In the genomic region with DNA sequence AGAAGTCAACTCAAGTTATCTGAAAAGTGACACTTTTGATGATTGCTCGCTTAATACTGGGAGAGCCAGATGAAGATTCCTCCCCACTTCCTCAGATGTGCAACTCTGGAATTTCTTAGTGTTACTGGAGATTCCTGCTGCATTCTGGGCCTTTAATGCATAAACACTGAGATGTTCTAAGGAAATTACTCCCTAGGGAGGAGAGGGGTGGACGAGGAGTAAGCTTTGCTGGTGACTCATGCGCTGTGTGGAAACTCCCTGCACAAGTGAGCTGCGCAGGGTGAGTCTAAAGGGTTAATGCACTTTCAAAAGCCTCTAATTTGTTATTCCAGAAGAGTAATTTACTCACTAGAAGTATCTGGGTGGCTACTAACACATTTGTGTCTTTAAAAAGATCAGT, we compare ENCODE assay signal across 9 cellular contexts. TPM values are rescaled to one million over a fixed set of nuclear protein-coding genes. Genes with fewer than 3 reads are reported as not detected.
DNase-seq lines count a peak whose midpoint lies in the region; ATAC-seq and TF ChIP-seq lines count a peak whose summit lies in the region.
"Had no signal": no experiment of that assay in that cellular context is flagged by ENCODE, and none has a peak within 500 bp of the region (broad histone marks: within the 10 kb centered on the region; RNA-seq: fewer than 3 reads in every experiment).

No MANE protein-coding gene starts in this region.

- H3K56ac ChIP-seq in IMR-90 (ENCODE audit: extremely low read depth, insufficient read depth, low read length) = peak overlapping the region; percentile 93

- CTCF ChIA-PET in IMR-90 (lab: Yijun Ruan, JAX) = interaction anchor here (0.6 to 1.7 kb wide), 7 partner anchors 9 to 446 kb away, joined by 3 to 7 read pairs (median 3); no protein-coding TSS in a partner anchor

- no peak overlapping the region for H3K27ac Mint-ChIP-seq in endodermal cell

- H3K9me3 Mint-ChIP-seq in endodermal cell = no peaks in the 10 kb centered on the region

- peak overlapping the region; percentile 70 to 97; a peak in 3 of 4 replicates for H4K8ac ChIP-seq in IMR-90 (ENCODE audit: low read depth in 2 of 2, low read length in 2 of 2)
- no peak overlapping the region for H4K8ac ChIP-seq in trophoblast cell (ENCODE audit: low read depth, low read length)

- peak overlapping the region; percentile 87; the same call in 1 of the 2 replicates for H3K23ac ChIP-seq in IMR-90 (ENCODE audit: low read depth, low read length)
- no peak overlapping the region for H3K23ac ChIP-seq in trophoblast cell (ENCODE audit: low read length)

- no peak overlapping the region for H3K4me3 Mint-ChIP-seq in endodermal cell

- H4K20me1 ChIP-seq in IMR-90 (ENCODE audit: insufficient read depth, low read length) = no peaks in the 10 kb centered on the region; the same call in 1 of the 2 replicates

- H4K5ac ChIP-seq in IMR-90 (ENCODE audit: low read depth, low read length) = no peak overlapping the region; the same call in 1 of the 2 replicates

- in situ Hi-C loops in IMR-90 (cut with MboI; ENCODE audit: low sequenced_read_pairs) = no loop called here

- H2AK9ac ChIP-seq in IMR-90 (replicated peaks; ENCODE audit: low read depth, low read length, poor library complexity) = no peak overlapping the region

- H3K18ac ChIP-seq in IMR-90 (ENCODE audit: low read depth, low read length) = peak overlapping the region; percentile 94
- no peak overlapping the region for H3K18ac ChIP-seq in trophoblast cell (ENCODE audit: low read length)

- dilution Hi-C loops in IMR-90 (cut with HindIII; ENCODE audit: low sequenced_read_pairs, unreplicated experiment) = no loop called here

- no peak overlapping the region for H4K12ac ChIP-seq in trophoblast cell (ENCODE audit: low read depth, low read length)

- ATAC-seq in GM19035 (IDR thresholded peaks at IDR 0.05; ENCODE audit: unreplicated experiment) = peak; percentile 49
- ATAC-seq in IMR-90 (ENCODE audit: low read depth) = peak; percentile 76

- no peaks in the 10 kb centered on the region for H3K27me3 ChIP-seq in IMR-90 (ENCODE audit: control insufficient read depth, insufficient read depth, low read length)
- no peaks in the 10 kb centered on the region for H3K27me3 ChIP-seq in endodermal cell (ENCODE audit: control insufficient read depth, insufficient read depth, low read length, poor library complexity, severe bottlenecking)
- no peaks in the 10 kb centered on the region for H3K27me3 ChIP-seq in trophoblast cell (ENCODE audit: insufficient read depth, low read length)

- H2BK5ac ChIP-seq in IMR-90 (ENCODE audit: low read depth, low read length, poor library complexity, severe bottlenecking) (peak overlapping the region; percentile 100), trophoblast cell (ENCODE audit: low read depth, low read length, poor library complexity) (no peak overlapping the region)

- H2BK15ac ChIP-seq in IMR-90 (ENCODE audit: low read depth, low read length) = peak overlapping the region; percentile 86; the same call in 1 of the 3 replicates

- H2BK12ac ChIP-seq in trophoblast cell (ENCODE audit: low read length) = no peak overlapping the region

- H3K36me3 ChIP-seq in IMR-90 (ENCODE audit: control insufficient read depth, insufficient read depth, low read length) (peaks cover 15% of the 10 kb centered on the region), endodermal cell (ENCODE audit: control insufficient read depth, insufficient read depth, low read length) (no peaks in the 10 kb centered on the region), trophoblast cell (ENCODE audit: control insufficient read depth in 1 of 2, insufficient read depth in 2 of 2, low read length in 2 of 2) (no peaks in the 10 kb centered on the region)

- peak overlapping the region; percentile 95; the same call in 1 of the 2 replicates for H2BK20ac ChIP-seq in IMR-90 (ENCODE audit: low read depth, low read length)

- TF ChIP-seq CTCF in IMR-90 (conservative IDR thresholded peaks at IDR 0.05; ENCODE audit: low read depth, low read length) = no peak
- TF ChIP-seq CTCF in endodermal cell (conservative IDR thresholded peaks at IDR 0.05) = no peak

- intact Hi-C loops in IMR-90 (cut with micrococcal nuclease) = loop anchor here (1.0 to 5.0 kb wide), 5 partner anchors 38 to 276 kb away; no protein-coding TSS in a partner anchor

- H3K4me3 ChIP-seq in IMR-90 (ENCODE audit: insufficient read depth, low read depth, low read length) = no peak overlapping the region
- no peak overlapping the region for H3K4me3 ChIP-seq in endodermal cell (ENCODE audit: low read length)
- no peak overlapping the region for H3K4me3 ChIP-seq in trophoblast cell (ENCODE audit: low read depth, low read length)

- H3K9ac ChIP-seq in IMR-90 (ENCODE audit: low read depth, low read length) (no peak overlapping the region), endodermal cell (ENCODE audit: extremely low read depth, low read length, poor library complexity, severe bottlenecking) (peak overlapping the region; percentile 9), trophoblast cell (ENCODE audit: low read length) (no peak overlapping the region)

- H3K27ac ChIP-seq in IMR-90 (ENCODE audit: insufficient read depth, low read length) (peak overlapping the region; percentile 93; the same call in 1 of the 2 replicates), endodermal cell (ENCODE audit: low read depth, low read length) (peak overlapping the region; percentile 67), trophoblast cell (ENCODE audit: low read depth, low read length) (peak overlapping the region; percentile 41)

- peak overlapping the region; percentile 95; the same call in 1 of the 2 replicates for H3K4ac ChIP-seq in IMR-90 (ENCODE audit: low read depth, low read length)
- no peak overlapping the region for H3K4ac ChIP-seq in trophoblast cell (ENCODE audit: low read depth, low read length)

- no peaks in the 10 kb centered on the region for H3K36me3 Mint-ChIP-seq in endodermal cell (ENCODE audit: low read depth)

- no CpG with 5 or more reads among the region's 4 CpGs for WGBS in IMR-90 (ENCODE audit: extremely low coverage in 2 of 2, insufficient read length in 1 of 2), 2 experiments
- WGBS in endodermal cell (ENCODE audit: insufficient coverage in 1 of 2, insufficient read length in 1 of 2), 2 experiments = 67 to 83% methylated on average over 2 to 4 of the region's 4 CpGs
- no CpG with 5 or more reads among the region's 4 CpGs for WGBS in trophoblast cell (ENCODE audit: extremely low coverage, insufficient coverage, insufficient read length)

- no peak; the same call in 1 of the 2 replicates for TF ChIP-seq POLR2A in IMR-90 (IDR thresholded peaks at IDR 0.05; ENCODE audit: low read depth, low read length)

- H3K79me2 ChIP-seq in trophoblast cell (ENCODE audit: control insufficient read depth, insufficient read depth, low read length, poor library complexity) = no peaks in the 10 kb centered on the region

- peaks cover 43% of the 10 kb centered on the region for H3K9me1 ChIP-seq in IMR-90 (ENCODE audit: insufficient read depth, low read length)

- H4K91ac ChIP-seq in IMR-90 (ENCODE audit: insufficient read depth, low read depth, low read length) (peak overlapping the region; percentile 97), trophoblast cell (ENCODE audit: low read depth, low read length) (no peak overlapping the region)

- H2BK120ac ChIP-seq in IMR-90 (ENCODE audit: low read depth, low read length) (peak overlapping the region; percentile 98), trophoblast cell (ENCODE audit: insufficient read depth, low read length, poor library complexity) (no peak overlapping the region)

- no peaks in the 10 kb centered on the region for H3K27me3 Mint-ChIP-seq in endodermal cell (ENCODE audit: insufficient read depth)

- peak overlapping the region; percentile 87; the same call in 1 of the 2 replicates for H3K14ac ChIP-seq in IMR-90 (replicated peaks; ENCODE audit: low read depth, low read length)
- no peak overlapping the region for H3K14ac ChIP-seq in trophoblast cell (ENCODE audit: low read length)

- peaks cover 35 to 69% of the 10 kb centered on the region in 2 experiments for H3K79me1 ChIP-seq in IMR-90 (ENCODE audit: low read depth in 1 of 2, low read length in 2 of 2)
- no peaks in the 10 kb centered on the region for H3K79me1 ChIP-seq in trophoblast cell (ENCODE audit: low read length)

- H3K4me1 ChIP-seq in IMR-90 (ENCODE audit: control insufficient read depth, insufficient read depth, low read length) = peaks cover 45% of the 10 kb centered on the region
- H3K4me1 ChIP-seq in endodermal cell (ENCODE audit: control insufficient read depth, insufficient read depth, low read length) = peaks cover 21% of the 10 kb centered on the region
- H3K4me1 ChIP-seq in trophoblast cell (ENCODE audit: control insufficient read depth in 1 of 2, insufficient read depth in 2 of 2, low read length in 2 of 2) = peaks cover 9 to 20% of the 10 kb centered on the region in 2 experiments

- BruUV-seq in IMR-90 (replicated peaks; lab: Mats Ljungman, UMichigan) = no TSS peak

- H2AK5ac ChIP-seq in IMR-90 (ENCODE audit: low read depth, low read length) (peak overlapping the region; percentile 79; the same call in 1 of the 2 replicates), trophoblast cell (ENCODE audit: low read length) (no peak overlapping the region)

- H3K4me1 Mint-ChIP-seq in endodermal cell = peaks cover 21% of the 10 kb centered on the region

- DNase-seq in IMR-90 = peak; percentile 99
- DNase-seq in endodermal cell = no peak
- DNase-seq in trophoblast cell = peak; percentile 61 to 73
- DNase-seq in NCI-H187 treated with DMSO at 0.1 percent for 48 hours (lab: John Stamatoyannopoulos, UW) = no peak
- no peak for DNase-seq in hypothalamus (lab: John Stamatoyannopoulos, UW)
- DNase-seq in NCI-H2107 (lab: John Stamatoyannopoulos, UW) = no peak
- no peak for DNase-seq in activated effector memory CD4-positive, alpha-beta T cell treated with Interleukin-2 at 50 U/mL for 16 hours

- H2AFZ ChIP-seq in IMR-90 (replicated peaks; ENCODE audit: low read length, poor library complexity) (no peak overlapping the region), trophoblast cell (ENCODE audit: insufficient read depth, low read length, poor library complexity) (no peak overlapping the region)

- peak overlapping the region; percentile 73 for H3K4me2 ChIP-seq in IMR-90 (ENCODE audit: low read depth, low read length)
- no peak overlapping the region for H3K4me2 ChIP-seq in trophoblast cell (ENCODE audit: low read length)

- TF ChIP-seq RAD21 in IMR-90 (IDR thresholded peaks at IDR 0.05; ENCODE audit: low read length) = peak; percentile 33; the same call in 1 of the 2 replicates

- H3K9me3 ChIP-seq in IMR-90 (ENCODE audit: control insufficient read depth, insufficient read depth, low read length) (no peaks in the 10 kb centered on the region), endodermal cell (ENCODE audit: control insufficient read depth, low read length) (no peaks in the 10 kb centered on the region), trophoblast cell (ENCODE audit: insufficient read depth, low read depth, low read length) (peaks cover 3% of the 10 kb centered on the region)

- POLR2A ChIA-PET in IMR-90 (lab: Charles Lee; ENCODE audit: unreplicated experiment) = interaction anchor here (0.5 to 1.5 kb wide), 3 partner anchors 67 to 306 kb away, joined by 3 read pairs; a partner anchor contains a TSS

RNA-seq across cellular contexts. Expression of a gene that starts 46.3 kb away (rescaled TPM):
- 60.4 and 63.9 TPM in 2 replicates for total RNA-seq in IMR-90 (2012; rRNA removed)
- 36.9 and 37.8 TPM in 2 replicates for polyA plus RNA-seq in IMR-90 (2012; rRNA removed)
- polyA plus RNA-seq in IMR-90 (2012; cell fraction: cytosol; rRNA removed) = 24.8 and 27.5 TPM in 2 replicates
- 66.1 and 93.0 TPM in 2 replicates for polyA plus RNA-seq in IMR-90 (2012; cell fraction: nucleus; rRNA removed; ENCODE audit: low replicate concordance)
- total RNA-seq in endodermal cell = 1 to 10 TPM; 5.0 to 5.8 TPM
- 5.3 TPM for polyA plus RNA-seq in endodermal cell (2013, experiment 1 of 2)
- 5.1 TPM for polyA plus RNA-seq in endodermal cell (2013, experiment 2 of 2)
- polyA plus RNA-seq in trophoblast cell (2013) = 29.0 and 30.5 TPM in 2 replicates
- total RNA-seq: T-helper 1 cell treated with Interleukin-12 subunit alpha and Interleukin-12 subunit beta and Interleukin-4 antibody, amounts not matched to agents 30 ng/mL and 1 ng/mL, for 36 hours had no signal

Comparison
In these comparisons a context has a peak if more than half of its experiments do, and no peak if none do; other contexts are left out.
1. DNase-seq: peak in IMR-90 (single experiment) and trophoblast cell (2 of 2); none in endodermal cell (single experiment), NCI-H187 treated with DMSO at 0.1 percent for 48 hours (single experiment), hypothalamus (0 of 51), NCI-H2107 (single experiment) and activated effector memory CD4-positive, alpha-beta T cell treated with Interleukin-2 at 50 U/mL for 16 hours (single experiment).
2. H3K27ac ChIP-seq: peak in every context shown above with its lines; median percentile 93 in IMR-90; 67 in endodermal cell; 41 in trophoblast cell.